8 cellular contexts compared by ENCODE assay signal in genomic region chr5:150560401-150561191, GRCh38. TPM values are rescaled to one million over a fixed set of nuclear protein-coding genes. Genes with fewer than 3 reads are reported as not detected.
DNase-seq lines count a peak whose midpoint lies in the region; ATAC-seq, FAIRE-seq and TF ChIP-seq lines count a peak whose summit lies in the region.

No MANE protein-coding gene starts in this region.

- H3K27ac Mint-ChIP-seq in T-helper 2 cell treated with Interferon-gamma antibody and Interleukin-4, amounts not matched to agents 5 μg/mL and 100 μg/mL, for 36 hours = no peak overlapping the region

- peaks cover 5% of the 10 kb centered on the region for H3K27me3 Mint-ChIP-seq in T-helper 2 cell treated with Interferon-gamma antibody and Interleukin-4, amounts not matched to agents 5 μg/mL and 100 μg/mL, for 36 hours (ENCODE audit: low read depth)

- DNase-seq in NCI-H1436 treated with DMSO at 0.1 percent for 48 hours (lab: John Stamatoyannopoulos, UW) (peak; percentile 22), ascending aorta (ENCODE audit: low spot score in 2 of 2) (peak; percentile 35 to 95), hippocampal formation (lab: John Stamatoyannopoulos, UW) (peak; percentile 50 to 74), small intestine (peak; percentile 90)
- DNase-seq in T-helper 2 cell treated with Interferon-gamma antibody and Interleukin-4, amounts not matched to agents 5 μg/mL and 100 μg/mL, for 36 hours (ENCODE audit: low spot score) = peak; percentile 65

- ATAC-seq in HG02610 (IDR thresholded peaks at IDR 0.05; ENCODE audit: unreplicated experiment) (peak; percentile 74), HG03025 (IDR thresholded peaks at IDR 0.05; ENCODE audit: low FRiP score, unreplicated experiment) (no peak)

- H3K4me3 ChIP-seq in ascending aorta = no peak overlapping the region
- H3K4me3 ChIP-seq in small intestine (ENCODE audit: low read depth in 1 of 2, low read length in 2 of 2) = no peak overlapping the region

- intact Hi-C loops in ascending aorta (cut with DNase I) = loop anchor here (1.0 to 2.0 kb wide), 3 partner anchors 96 to 287 kb away; partner anchors contain the start of gene RBM22

- 16 to 21% (median 17%) methylated on average over 11 of the region's 11 CpGs for WGBS in small intestine, 3 donors

- H3K27ac ChIP-seq in ascending aorta (no peak overlapping the region), small intestine (ENCODE audit: low read depth in 1 of 2, low read length in 1 of 2) (no peak overlapping the region)

- peaks cover 0 to 6% of the 10 kb centered on the region in 2 donors for H3K4me1 ChIP-seq in ascending aorta
- no peaks in the 10 kb centered on the region for H3K4me1 ChIP-seq in small intestine (ENCODE audit: control insufficient read depth in 2 of 2, insufficient read depth in 1 of 2, low read depth in 1 of 2, low read length in 1 of 2)

- H3K36me3 ChIP-seq in ascending aorta = peaks cover 6% of the 10 kb centered on the region in 2 donors
- peaks cover 0 to 4% of the 10 kb centered on the region in 2 donors for H3K36me3 ChIP-seq in small intestine (ENCODE audit: control insufficient read depth in 2 of 2, insufficient read depth in 2 of 2, low read length in 2 of 2)

- TF ChIP-seq CTCF in GM12874 (IDR thresholded peaks at IDR 0.05; ENCODE audit: insufficient read depth, low read depth, low read length) (peak; percentile 69), ascending aorta (IDR thresholded peaks at IDR 0.05) (peak; percentile 89)

- H3K9me3 ChIP-seq in ascending aorta = no peaks in the 10 kb centered on the region
- H3K9me3 ChIP-seq in small intestine (ENCODE audit: control insufficient read depth, low read depth) = no peaks in the 10 kb centered on the region

- H3K4me1 Mint-ChIP-seq in T-helper 2 cell treated with Interferon-gamma antibody and Interleukin-4, amounts not matched to agents 5 μg/mL and 100 μg/mL, for 36 hours (ENCODE audit: low read depth) = peaks cover 5% of the 10 kb centered on the region

- H3K27me3 ChIP-seq in ascending aorta (no peaks in the 10 kb centered on the region), small intestine (ENCODE audit: control insufficient read depth in 2 of 2, insufficient read depth in 2 of 2, low read length in 2 of 2) (no peaks in the 10 kb centered on the region)

- H3K9me3 Mint-ChIP-seq in T-helper 2 cell treated with Interferon-gamma antibody and Interleukin-4, amounts not matched to agents 5 μg/mL and 100 μg/mL, for 36 hours = no peaks in the 10 kb centered on the region

- FAIRE-seq in small intestine (lab: Jason Lieb, UNC) = no peak

- H3K4me3 Mint-ChIP-seq in T-helper 2 cell treated with Interferon-gamma antibody and Interleukin-4, amounts not matched to agents 5 μg/mL and 100 μg/mL, for 36 hours = no peak overlapping the region

- H3K36me3 Mint-ChIP-seq in T-helper 2 cell treated with Interferon-gamma antibody and Interleukin-4, amounts not matched to agents 5 μg/mL and 100 μg/mL, for 36 hours (ENCODE audit: low read depth) = no peaks in the 10 kb centered on the region

RNA-seq across cellular contexts. Expression of gene NDST1, which starts 52.7 kb away (rescaled TPM):
- 71.5 TPM for total RNA-seq in ascending aorta
- polyA plus RNA-seq in small intestine = 10 to 100 TPM in 2 of 3 donors, 1 to 10 TPM in 1; 7.4 to 26.2 (median 15.7) TPM

Comparison
In these comparisons a context has a peak if more than half of its experiments do, and no peak if none do; other contexts are left out.
1. DNase-seq: peak in every context shown above with its lines; median percentile 90 in small intestine; 65 in T-helper 2 cell treated with Interferon-gamma antibody and Interleukin-4, amounts not matched to agents 5 μg/mL and 100 μg/mL, for 36 hours; 65 in ascending aorta; 62 in hippocampal formation; 22 in NCI-H1436 treated with DMSO at 0.1 percent for 48 hours.